ENCODE assay signal across 1 cellular context in genomic region chr14:20215196-20215595, GRCh38.
TF ChIP-seq lines count a peak whose summit lies in the region.

No MANE protein-coding gene starts in this region.

TF ChIP-seq in K562, 482 proteins besides CTCF, POLR2A, EP300 and RAD21:
- peak; percentile 42; the same call in 1 of the 2 replicates for TF ChIP-seq ATF3 (IDR thresholded peaks at IDR 0.05)
- TF ChIP-seq ATF3 (CRISPR knock-in tag; conservative IDR thresholded peaks at IDR 0.05): no peak
- TF ChIP-seq ZNF280B (CRISPR knock-in tag; IDR thresholded peaks at IDR 0.05): no peak
- TF ChIP-seq STAG1 (CRISPR knock-in tag; IDR thresholded peaks at IDR 0.05; ENCODE audit: borderline replicate concordance): no peak
- no peak for TF ChIP-seq CEBPG (CRISPR knock-in tag; IDR thresholded peaks at IDR 0.05)
- 0 out of 4 replicates have a peak, but pooled peaks of 1 of the 2 experiments have one; percentile 16 for TF ChIP-seq CEBPG (tag; conservative IDR thresholded peaks at IDR 0.05 in 1 of 2, IDR thresholded peaks at IDR 0.05 in 1 of 2)
TF ChIP-seq in K562: peak in this region for 2.
